In genomic region chr1:156344409-156344808, GRCh38 we compare ENCODE assay signal across 2 cellular contexts.
TF ChIP-seq lines count a peak whose summit lies in the region.

No MANE protein-coding gene starts in this region.

TF ChIP-seq in SK-N-SH, 30 proteins besides CTCF, POLR2A, EP300 and RAD21 (continued from another document):
- peak; percentile 35; the same call in 1 of the 2 replicates for TF ChIP-seq GATA2 (CRISPR knock-in tag; IDR thresholded peaks at IDR 0.05)
- no peak for TF ChIP-seq USF1 (IDR thresholded peaks at IDR 0.05; ENCODE audit: borderline replicate concordance, low read depth)
- no peak for TF ChIP-seq EZH2phosphoT487 (IDR thresholded peaks at IDR 0.05; ENCODE audit: borderline replicate concordance, low read depth)
- no peak for TF ChIP-seq TCF12 (IDR thresholded peaks at IDR 0.05)
- peak; percentile 41 for TF ChIP-seq CHD2 (IDR thresholded peaks at IDR 0.05; ENCODE audit: low read length, partially characterized antibody)
- TF ChIP-seq NRF1 (IDR thresholded peaks at IDR 0.05; ENCODE audit: low read depth, low read length): no peak
- TF ChIP-seq RCOR1 (IDR thresholded peaks at IDR 0.05; ENCODE audit: low read length): peak; percentile 77
- TF ChIP-seq RFX5 (IDR thresholded peaks at IDR 0.05; ENCODE audit: low read length): no peak
- TF ChIP-seq, protein P1, sequence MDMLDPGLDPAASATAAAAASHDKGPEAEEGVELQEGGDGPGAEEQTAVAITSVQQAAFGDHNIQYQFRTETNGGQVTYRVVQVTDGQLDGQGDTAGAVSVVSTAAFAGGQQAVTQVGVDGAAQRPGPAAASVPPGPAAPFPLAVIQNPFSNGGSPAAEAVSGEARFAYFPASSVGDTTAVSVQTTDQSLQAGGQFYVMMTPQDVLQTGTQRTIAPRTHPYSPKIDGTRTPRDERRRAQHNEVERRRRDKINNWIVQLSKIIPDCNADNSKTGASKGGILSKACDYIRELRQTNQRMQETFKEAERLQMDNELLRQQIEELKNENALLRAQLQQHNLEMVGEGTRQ (IDR thresholded peaks at IDR 0.05; ENCODE audit: borderline replicate concordance, low read depth, low read length): no peak
- no peak for TF ChIP-seq TAF1 (IDR thresholded peaks at IDR 0.05; ENCODE audit: borderline replicate concordance, low read depth, low read length)

TF ChIP-seq in SK-N-SH treated with all-trans-retinoic acid at 6 μM for 48 hours, 23 proteins besides CTCF, POLR2A, EP300 and RAD21 (continued from another document):
- TF ChIP-seq, protein P2, sequence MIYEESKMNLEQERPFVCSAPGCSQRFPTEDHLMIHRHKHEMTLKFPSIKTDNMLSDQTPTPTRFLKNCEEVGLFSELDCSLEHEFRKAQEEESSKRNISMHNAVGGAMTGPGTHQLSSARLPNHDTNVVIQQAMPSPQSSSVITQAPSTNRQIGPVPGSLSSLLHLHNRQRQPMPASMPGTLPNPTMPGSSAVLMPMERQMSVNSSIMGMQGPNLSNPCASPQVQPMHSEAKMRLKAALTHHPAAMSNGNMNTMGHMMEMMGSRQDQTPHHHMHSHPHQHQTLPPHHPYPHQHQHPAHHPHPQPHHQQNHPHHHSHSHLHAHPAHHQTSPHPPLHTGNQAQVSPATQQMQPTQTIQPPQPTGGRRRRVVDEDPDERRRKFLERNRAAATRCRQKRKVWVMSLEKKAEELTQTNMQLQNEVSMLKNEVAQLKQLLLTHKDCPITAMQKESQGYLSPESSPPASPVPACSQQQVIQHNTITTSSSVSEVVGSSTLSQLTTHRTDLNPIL (CRISPR knock-in tag; IDR thresholded peaks at IDR 0.05; ENCODE audit: low read depth): no peak
- no peak for TF ChIP-seq CSDC2 (CRISPR knock-in tag; IDR thresholded peaks at IDR 0.05)
